6 cellular contexts compared by ENCODE assay signal in the genomic region with DNA sequence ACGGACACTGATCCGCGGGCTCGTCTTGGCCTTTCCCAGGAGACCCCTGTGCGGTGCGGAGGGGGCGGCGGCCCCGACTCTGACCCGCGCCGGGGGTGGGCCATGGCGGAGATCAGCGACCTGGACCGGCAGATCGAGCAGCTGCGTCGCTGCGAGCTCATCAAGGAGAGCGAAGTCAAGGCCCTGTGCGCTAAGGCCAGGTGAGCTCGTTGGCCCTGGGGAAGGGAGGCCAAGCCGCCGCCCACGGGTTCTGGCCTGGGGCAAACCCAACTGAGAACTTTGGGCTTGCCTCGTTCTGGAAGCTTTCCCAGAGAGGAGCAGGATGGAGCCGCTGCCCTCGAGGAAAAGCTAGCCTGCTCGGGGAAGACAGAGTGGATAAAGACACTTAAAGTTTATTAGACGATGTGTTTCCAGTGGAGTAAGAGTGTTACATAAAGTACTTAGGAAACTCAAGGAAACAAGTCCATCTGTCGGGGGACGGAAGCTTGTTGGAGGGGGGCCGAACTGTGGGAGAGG. TPM values are rescaled to one million over a fixed set of nuclear protein-coding genes. Genes with fewer than 3 reads are reported as not detected.
DNase-seq lines count a peak whose midpoint lies in the region; ATAC-seq, FAIRE-seq and TF ChIP-seq lines count a peak whose summit lies in the region.

No MANE protein-coding gene starts in this region.

- H3K4me3 ChIP-seq in bronchial epithelial cell (ENCODE audit: low read depth, low read length): peak overlapping the region; percentile 91

- FAIRE-seq in bronchial epithelial cell (lab: Jason Lieb, UNC) (no peak), urothelium cell line (lab: Jason Lieb, UNC) (no peak)

- H3K27ac ChIP-seq in CD4-positive, alpha-beta T cell (ENCODE audit: low read depth, low read length): peak overlapping the region; percentile 77

- intact Hi-C loops in CD4-positive, alpha-beta T cell (cut with DNase I, micrococcal nuclease): loop anchor here in 1 of 2 experiments (2.0 to 10.0 kb wide), 2 partner anchors 14 to 428 kb away; partner anchors contain the start of gene TBX6

- TF ChIP-seq CTCF in CD4-positive, alpha-beta T cell (IDR thresholded peaks at IDR 0.05): no peak
- TF ChIP-seq CTCF in bronchial epithelial cell (IDR thresholded peaks at IDR 0.05; ENCODE audit: insufficient read depth, low read length, severe bottlenecking) (no peak), omental fat pad (IDR thresholded peaks at IDR 0.05) (no peak)

- H3K9me3 ChIP-seq in CD4-positive, alpha-beta T cell (ENCODE audit: control insufficient read depth, low read length): no peaks in the 10 kb centered on the region

- H3K27me3 ChIP-seq in CD4-positive, alpha-beta T cell (ENCODE audit: control insufficient read depth, insufficient read depth, low read length): no peaks in the 10 kb centered on the region
- no peaks in the 10 kb centered on the region for H3K27me3 ChIP-seq in bronchial epithelial cell (ENCODE audit: control insufficient read depth, insufficient read depth, low read length)

- CTCF ChIA-PET in CD4-positive, alpha-beta T cell (lab: Charles Lee): interaction anchor here (1.0 to 3.5 kb wide), 2 partner anchors 16 to 618 kb away, joined by 3 to 24 read pairs; partner anchors contain the start of gene TBX6

- H3K36me3 ChIP-seq in bronchial epithelial cell (ENCODE audit: control insufficient read depth, insufficient read depth, low read length): peaks cover 16% of the 10 kb centered on the region

- peak; percentile 41 for ATAC-seq in CD4-positive, alpha-beta T cell (ENCODE audit: poor library complexity)
- ATAC-seq in HG03045 (IDR thresholded peaks at IDR 0.05; ENCODE audit: unreplicated experiment) (peak; percentile 35), omental fat pad (ENCODE audit: low FRiP score) (peak; percentile 35)

- no peaks in the 10 kb centered on the region for H3K9me3 Mint-ChIP-seq in CD4-positive, alpha-beta T cell

- peaks cover 39% of the 10 kb centered on the region for H3K4me1 Mint-ChIP-seq in CD4-positive, alpha-beta T cell (ENCODE audit: low read depth)

- peak overlapping the region; percentile 98 for H3K4me3 Mint-ChIP-seq in CD4-positive, alpha-beta T cell

- H3K27ac Mint-ChIP-seq in CD4-positive, alpha-beta T cell: peak overlapping the region; percentile 96

- no peaks in the 10 kb centered on the region for H3K27me3 Mint-ChIP-seq in CD4-positive, alpha-beta T cell

- H3K36me3 Mint-ChIP-seq in CD4-positive, alpha-beta T cell (ENCODE audit: low read depth): peaks cover 63% of the 10 kb centered on the region

- DNase-seq in CD4-positive, alpha-beta T cell: peak in 1 of 10 experiments; percentile 22
- DNase-seq in bronchial epithelial cell (ENCODE audit: low read depth) (no peak), omental fat pad (ENCODE audit: low spot score) (no peak), urothelium cell line (ENCODE audit: low spot score) (no peak), GDM1 (lab: John Stamatoyannopoulos, UW) (no peak)

- POLR2A ChIA-PET in CD4-positive, alpha-beta T cell (lab: Charles Lee): interaction anchor here (0.6 to 6.1 kb wide), 9 partner anchors 10 to 374 kb away, joined by 3 to 73 read pairs (median 5); partner anchors contain the start of genes ALDOA, CORO1A, SEPTIN1 and TBX6

RNA-seq across cellular contexts. Expression of gene PPP4C, which starts 0.5 kb away (rescaled TPM):
- total RNA-seq in CD4-positive, alpha-beta T cell: 10 to 100 TPM; 83.9 to 87.3 TPM
- total RNA-seq in bronchial epithelial cell (249 and 310 TPM in 2 replicates), omental fat pad (10 to 100 TPM; 49.8 to 59.1 (median 56.3) TPM)

RNA-seq across cellular contexts. Expression of gene ALDOA, which starts 10.8 kb away (rescaled TPM):
- total RNA-seq in CD4-positive, alpha-beta T cell: 100 to 1,000 TPM; 390 to 396 TPM
- total RNA-seq in bronchial epithelial cell (496 and 527 TPM in 2 replicates), omental fat pad (100 to 1,000 TPM; 468 to 864 (median 772) TPM)

RNA-seq across cellular contexts. Expression of gene TBX6, which starts 15.4 kb away (rescaled TPM):
- total RNA-seq in CD4-positive, alpha-beta T cell: under 1 TPM; 0.42 to 0.47 TPM
- total RNA-seq in bronchial epithelial cell (0.26 and 0.90 TPM in 2 replicates), omental fat pad (under 1 TPM in 2 of 4 donors, not detected in 2; 0.36 to 0.56 TPM)

RNA-seq across cellular contexts. Expression of gene YPEL3, which starts 19.7 kb away (rescaled TPM):
- total RNA-seq in CD4-positive, alpha-beta T cell: 100 to 1,000 TPM; 154 to 166 TPM
- 3.7 and 7.4 TPM in 2 replicates for total RNA-seq in bronchial epithelial cell
- 10 to 100 TPM; 33.0 to 93.7 (median 74.9) TPM for total RNA-seq in omental fat pad

RNA-seq across cellular contexts. Expression of gene GDPD3, which starts 37.0 kb away (rescaled TPM):
- 1 to 10 TPM; 5.2 to 6.4 TPM for total RNA-seq in CD4-positive, alpha-beta T cell
- 7.1 and 20.7 TPM in 2 replicates for total RNA-seq in bronchial epithelial cell
- 1 to 10 TPM; 1.6 to 6.3 (median 2.8) TPM for total RNA-seq in omental fat pad
